ENCODE assay signal across 16 cellular contexts in genomic region chr12:44314007-44314500, GRCh38.
DNase-seq lines count a peak whose midpoint lies in the region; ATAC-seq, FAIRE-seq and TF ChIP-seq lines count a peak whose summit lies in the region.
"Had no signal": no experiment of that assay in that cellular context is flagged by ENCODE, and none has a peak within 500 bp of the region (broad histone marks: within the 10 kb centered on the region; RNA-seq: fewer than 3 reads in every experiment).

No MANE protein-coding gene starts in this region.

- TF ChIP-seq POLR2A in GM12891 (IDR thresholded peaks at IDR 0.05; ENCODE audit: low read depth, low read length): no peak

- in situ Hi-C loops in SK-MEL-5 (cut with HindIII; ENCODE audit: low pct_unique_long_range_greater_than_20kb, low sequenced_read_pairs): no loop called here

- peak; percentile 11 for DNase-seq in NCI-H446 treated with DMSO at 0.1 percent for 48 hours (lab: John Stamatoyannopoulos, UW)
- DNase-seq in NCI-H446 (lab: John Stamatoyannopoulos, UW): no peak
- DNase-seq in SK-MEL-5 (ENCODE audit: low read depth, low spot score): peak; percentile 21
- DNase-seq in fibroblast of peridontal ligament (ENCODE audit: extremely low read depth): peak; percentile 56
- DNase-seq in LoVo (ENCODE audit: low spot score): no peak
- no peak for DNase-seq in GM12891 (ENCODE audit: insufficient read length, low spot score)
- DNase-seq: 8988T; CD4-positive, CD25-positive, alpha-beta regulatory T cell; DMS79; EL; GOT3; H9 had no signal

- ATAC-seq in HG03196 (IDR thresholded peaks at IDR 0.05; ENCODE audit: unreplicated experiment) (no peak), HG03571 (IDR thresholded peaks at IDR 0.05; ENCODE audit: unreplicated experiment) (no peak)

- no peak for FAIRE-seq in GM12891 (lab: Jason Lieb, UNC)
- FAIRE-seq: G401.6, GM12892 had no signal

TF ChIP-seq in GM12891, 5 proteins besides CTCF, POLR2A, EP300 and RAD21:
- no peak for TF ChIP-seq PAX5 (IDR thresholded peaks at IDR 0.05; ENCODE audit: insufficient read depth, low read length, severe bottlenecking)
- no peak for TF ChIP-seq SPI1 (IDR thresholded peaks at IDR 0.05; ENCODE audit: low read depth, low read length)

Comparison
In these comparisons a context has a peak if more than half of its experiments do, and no peak if none do; other contexts are left out.
1. DNase-seq: peak in NCI-H446 treated with DMSO at 0.1 percent for 48 hours (single experiment), SK-MEL-5 (single experiment) and fibroblast of peridontal ligament (single experiment); none in NCI-H446 (0 of 2), LoVo (single experiment) and GM12891 (single experiment).